In genomic region chr5:131164931-131165727, GRCh38 we compare ENCODE assay signal across 8 cellular contexts. TPM values are rescaled to one million over a fixed set of nuclear protein-coding genes. Genes with fewer than 3 reads are reported as not detected.
DNase-seq lines count a peak whose midpoint lies in the region; ATAC-seq and TF ChIP-seq lines count a peak whose summit lies in the region.

HINT1 (minus strand) TSS chr5:131165256; CDS start chr5:131165205, 51 bp downstream.

- ATAC-seq in GM18868 (IDR thresholded peaks at IDR 0.05; ENCODE audit: unreplicated experiment) (peak; percentile 82), HG03108 (IDR thresholded peaks at IDR 0.05; ENCODE audit: unreplicated experiment) (peak; percentile 84)

- peak within 1 kb of the TSS; percentile 82 to 96 (median 89) for H3K4me3 ChIP-seq in breast epithelium

- H3K36me3 ChIP-seq in breast epithelium, result no peaks in the 10 kb centered on the region

- H3K27me3 ChIP-seq in breast epithelium, result no peaks in the 10 kb centered on the region

- no peak; the same call in 1 of the 2 replicates for TF ChIP-seq CTCF in VCaP (conservative IDR thresholded peaks at IDR 0.05)
- TF ChIP-seq CTCF in breast epithelium (IDR thresholded peaks at IDR 0.05), result no peak

- intact Hi-C loops in breast epithelium (cut with DNase I; ENCODE audit: low total_unique reads), result no loop called here

- in situ Hi-C loops in ACHN (cut with HindIII; ENCODE audit: low pct_ligation_motif_present, low pct_unique_long_range_greater_than_20kb, low sequenced_read_pairs), result no loop called here

- H3K27ac ChIP-seq in VCaP (peak within 1 kb of the TSS; percentile 97), breast epithelium (peak within 1 kb of the TSS; percentile 95 to 98)

- DNase-seq in ACHN (peak; percentile 87), NCI-H2171 treated with DMSO at 0.1 percent for 48 hours (lab: John Stamatoyannopoulos, UW) (peak; percentile 73), breast epithelium (ENCODE audit: low spot score in 2 of 2) (peak; percentile 83 to 88), iPS-NIHi11 (ENCODE audit: low spot score) (peak; percentile 97), smooth muscle cell of the brain vasculature (ENCODE audit: low read depth, low spot score) (peak; percentile 62)

- peaks cover 0 to 4% of the 10 kb centered on the region in 2 donors for H3K4me1 ChIP-seq in breast epithelium

- H3K9me3 ChIP-seq in breast epithelium, result no peaks in the 10 kb centered on the region

- TF ChIP-seq POLR2A in breast epithelium (IDR thresholded peaks at IDR 0.05), result peak; percentile 80

RNA-seq across cellular contexts. Expression of gene HINT1, which starts in this region (rescaled TPM):
- total RNA-seq in breast epithelium, result 100 to 1,000 TPM; 161 to 217 (median 214) TPM

Comparison
In these comparisons a context has a peak if more than half of its experiments do, and no peak if none do; other contexts are left out.
1. Peak in every context shown above with its lines: DNase-seq, ATAC-seq, H3K4me3 ChIP-seq and H3K27ac ChIP-seq.